ENCODE assay signal across 8 cellular contexts in the genomic region with DNA sequence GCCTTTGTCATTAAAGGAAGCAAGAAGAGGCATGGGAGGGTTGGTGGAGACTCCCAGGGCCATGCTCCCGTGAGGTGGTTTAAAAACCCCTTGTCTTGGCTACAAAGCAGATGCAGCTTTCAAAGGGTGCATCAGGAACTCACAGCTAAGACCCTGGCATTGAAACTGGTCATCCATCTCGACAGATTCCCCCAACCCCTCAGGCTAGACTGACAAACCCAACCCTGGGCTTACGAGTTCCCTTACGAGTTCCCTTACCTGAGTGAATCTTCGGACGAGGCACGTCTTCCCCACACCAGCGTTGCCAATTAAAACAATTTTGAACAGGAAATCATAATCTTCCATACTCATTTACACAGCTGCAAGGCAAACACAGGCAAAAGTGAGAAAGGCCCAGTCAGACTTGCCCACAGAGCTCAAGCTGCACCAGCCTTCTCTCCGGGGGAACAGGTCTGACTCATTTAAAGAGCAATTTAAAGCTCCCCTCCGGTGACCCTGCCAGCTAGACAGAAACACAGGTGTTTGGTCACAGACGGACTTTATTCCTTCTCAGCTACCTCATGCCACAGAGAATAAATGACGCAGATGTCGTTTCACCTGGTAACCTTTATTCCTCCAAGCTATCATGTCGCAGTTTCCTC.
DNase-seq lines count a peak whose midpoint lies in the region; ATAC-seq and TF ChIP-seq lines count a peak whose summit lies in the region.

No MANE protein-coding gene starts in this region.

- H3K9me3 Mint-ChIP-seq in activated T-cell treated with anti-CD3 and anti-CD28 coated beads, Interleukin-2, amount 50 U/mL, for 72 hours: no peaks in the 10 kb centered on the region
- H3K9me3 Mint-ChIP-seq in stimulated activated naive B cell treated with anti-CD40 and anti-IgM and Interleukin-4, amounts not matched to agents 10 μg/mL and 1 μg/mL and 100 μg/mL, for 72 hours: peaks cover 4% of the 10 kb centered on the region in 2 donors

- peaks cover 80% of the 10 kb centered on the region for H3K4me1 Mint-ChIP-seq in activated T-cell treated with anti-CD3 and anti-CD28 coated beads, Interleukin-2, amount 50 U/mL, for 72 hours (ENCODE audit: low read depth)
- peaks cover 66 to 94% of the 10 kb centered on the region in 2 donors for H3K4me1 Mint-ChIP-seq in stimulated activated naive B cell treated with anti-CD40 and anti-IgM and Interleukin-4, amounts not matched to agents 10 μg/mL and 1 μg/mL and 100 μg/mL, for 72 hours

- H3K27ac Mint-ChIP-seq in activated T-cell treated with anti-CD3 and anti-CD28 coated beads, Interleukin-2, amount 50 U/mL, for 72 hours: no peak overlapping the region
- H3K27ac Mint-ChIP-seq in stimulated activated naive B cell treated with anti-CD40 and anti-IgM and Interleukin-4, amounts not matched to agents 10 μg/mL and 1 μg/mL and 100 μg/mL, for 72 hours: peak overlapping the region; percentile 93

- peak overlapping the region; percentile 45 to 74 for H3K4me3 Mint-ChIP-seq in activated T-cell treated with anti-CD3 and anti-CD28 coated beads, Interleukin-2, amount 50 U/mL, for 72 hours
- peak overlapping the region; percentile 79 to 87 for H3K4me3 Mint-ChIP-seq in stimulated activated naive B cell treated with anti-CD40 and anti-IgM and Interleukin-4, amounts not matched to agents 10 μg/mL and 1 μg/mL and 100 μg/mL, for 72 hours

- H3K36me3 Mint-ChIP-seq in activated T-cell treated with anti-CD3 and anti-CD28 coated beads, Interleukin-2, amount 50 U/mL, for 72 hours (ENCODE audit: insufficient read depth in 2 of 2): peaks cover 5 to 7% of the 10 kb centered on the region in 2 donors
- H3K36me3 Mint-ChIP-seq in stimulated activated naive B cell treated with anti-CD40 and anti-IgM and Interleukin-4, amounts not matched to agents 10 μg/mL and 1 μg/mL and 100 μg/mL, for 72 hours: peaks cover 54 to 56% of the 10 kb centered on the region in 2 donors

- H3K27me3 Mint-ChIP-seq in activated T-cell treated with anti-CD3 and anti-CD28 coated beads, Interleukin-2, amount 50 U/mL, for 72 hours (ENCODE audit: low read depth): no peaks in the 10 kb centered on the region
- H3K27me3 Mint-ChIP-seq in stimulated activated naive B cell treated with anti-CD40 and anti-IgM and Interleukin-4, amounts not matched to agents 10 μg/mL and 1 μg/mL and 100 μg/mL, for 72 hours: no peaks in the 10 kb centered on the region

- ATAC-seq in GM19438 (IDR thresholded peaks at IDR 0.05; ENCODE audit: low read depth, unreplicated experiment) (peak; percentile 89), HG03378 (IDR thresholded peaks at IDR 0.05; ENCODE audit: unreplicated experiment) (peak; percentile 94)
- peak; percentile 76 to 79 for ATAC-seq in activated T-cell treated with anti-CD3 and anti-CD28 coated beads, Interleukin-2, amount 50 U/mL, for 72 hours (replicated peaks in 1 of 2)
- peak; percentile 89 for ATAC-seq in stimulated activated naive B cell treated with anti-CD40 and anti-IgM and Interleukin-4, amounts not matched to agents 10 μg/mL and 1 μg/mL and 100 μg/mL, for 72 hours (replicated peaks)

- DNase-seq in GM10266 (ENCODE audit: extremely low spot score) (peak; percentile 58), GOT3 (lab: John Stamatoyannopoulos, UW) (no peak), caudate nucleus (lab: John Stamatoyannopoulos, UW) (no peak), RKO (ENCODE audit: low spot score) (no peak)
- peak; percentile 56 to 69 for DNase-seq in activated T-cell treated with anti-CD3 and anti-CD28 coated beads, Interleukin-2, amount 50 U/mL, for 72 hours
- peak; percentile 76 for DNase-seq in stimulated activated naive B cell treated with anti-CD40 and anti-IgM and Interleukin-4, amounts not matched to agents 10 μg/mL and 1 μg/mL and 100 μg/mL, for 72 hours

- TF ChIP-seq CTCF in GM10266 (IDR thresholded peaks at IDR 0.05; ENCODE audit: control insufficient read depth, insufficient read depth, low read depth, missing control alignments): no peak

- no peak overlapping the region for H3K27ac ChIP-seq in caudate nucleus (ENCODE audit: low read depth, low read length)

Comparison
In these comparisons a context has a peak if more than half of its experiments do, and no peak if none do; other contexts are left out.
1. DNase-seq: peak in GM10266 (single experiment), activated T-cell treated with anti-CD3 and anti-CD28 coated beads, Interleukin-2, amount 50 U/mL, for 72 hours (2 of 2) and stimulated activated naive B cell treated with anti-CD40 and anti-IgM and Interleukin-4, amounts not matched to agents 10 μg/mL and 1 μg/mL and 100 μg/mL, for 72 hours (single experiment); none in GOT3 (single experiment), caudate nucleus (0 of 61) and RKO (single experiment).
2. Peak in every context shown above with its lines, with median percentiles within 50 percentile points of each other: ATAC-seq.